ENCODE assay signal across 1 cellular context in genomic region chr13:30398601-30399072, GRCh38.
TF ChIP-seq lines count a peak whose summit lies in the region.

No MANE protein-coding gene starts in this region.

TF ChIP-seq in HepG2, 621 proteins besides CTCF, POLR2A, EP300 and RAD21 (continued from another document):
- TF ChIP-seq ZGPAT (CRISPR knock-in tag; IDR thresholded peaks at IDR 0.05) (0 out of 2 replicates have a peak, but pooled peaks have one; percentile 28), ZNF629 (CRISPR knock-in tag; conservative IDR thresholded peaks at IDR 0.05) (0 out of 2 replicates have a peak, but pooled peaks have one; percentile 18), TAF1 (CRISPR knock-in tag; IDR thresholded peaks at IDR 0.05) (0 out of 2 replicates have a peak, but pooled peaks have one; percentile 39), GATAD2A (CRISPR knock-in tag; IDR thresholded peaks at IDR 0.05) (0 out of 2 replicates have a peak, but pooled peaks have one; percentile 36), POLR2G (IDR thresholded peaks at IDR 0.05; ENCODE audit: low read depth, low read length) (peak; percentile 44; the same call in 1 of the 2 replicates), CEBPG (CRISPR knock-in tag; IDR thresholded peaks at IDR 0.05) (peak; percentile 47), TRAFD1 (CRISPR knock-in tag; IDR thresholded peaks at IDR 0.05; ENCODE audit: borderline replicate concordance) (no peak), HNF4A (CRISPR knock-in tag; IDR thresholded peaks at IDR 0.05) (peak; percentile 86), ZNF556 (CRISPR knock-in tag; IDR thresholded peaks at IDR 0.05; ENCODE audit: borderline replicate concordance) (peak; percentile 49; the same call in 1 of the 2 replicates), ZFP41 (CRISPR knock-in tag; IDR thresholded peaks at IDR 0.05; ENCODE audit: borderline replicate concordance) (no peak), PAXIP1 (CRISPR knock-in tag; conservative IDR thresholded peaks at IDR 0.05) (peak; percentile 55), MAX (IDR thresholded peaks at IDR 0.05) (peak; percentile 34; the same call in 1 of the 2 replicates), ZNF609 (CRISPR knock-in tag; IDR thresholded peaks at IDR 0.05; ENCODE audit: borderline replicate concordance) (0 out of 2 replicates have a peak, but pooled peaks have one; percentile 35)
